ENCODE assay signal across 8 cellular contexts in the genomic region with DNA sequence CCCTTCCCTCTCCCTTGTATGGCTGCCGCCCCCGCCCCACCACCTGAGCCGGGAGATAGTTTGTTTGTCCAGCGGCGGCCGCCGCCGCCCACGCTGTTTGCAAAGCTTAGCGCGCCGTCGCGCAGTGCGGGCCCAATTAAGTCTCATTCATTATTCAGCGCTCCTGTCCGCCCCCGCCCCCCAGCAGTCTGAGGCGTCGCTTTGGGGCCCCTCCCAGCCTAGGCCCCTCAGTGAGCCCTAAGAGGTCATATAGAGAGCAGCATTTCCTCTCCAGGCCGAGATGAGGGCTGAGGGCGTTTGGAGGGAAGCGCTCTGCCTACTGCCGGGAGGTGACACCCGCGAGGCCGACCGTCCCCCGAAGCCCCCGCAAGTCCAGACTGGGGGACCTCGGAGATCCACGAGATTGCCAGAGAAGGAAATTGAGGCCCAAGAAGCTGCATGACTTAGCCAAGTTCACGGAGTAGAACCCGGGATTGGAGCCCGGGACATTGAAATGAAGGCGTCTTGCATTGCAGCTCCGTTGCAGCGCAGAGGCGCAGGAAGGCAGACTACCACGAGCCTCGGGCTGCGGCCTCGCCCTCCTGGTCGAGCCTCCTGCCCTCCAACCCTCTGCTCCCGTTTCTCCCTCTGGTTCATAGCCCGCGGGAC. TPM values are rescaled to one million over a fixed set of nuclear protein-coding genes. Genes with fewer than 3 reads are reported as not detected.
DNase-seq lines count a peak whose midpoint lies in the region; ATAC-seq and TF ChIP-seq lines count a peak whose summit lies in the region.

DNAJC22 (plus strand) TSS at position 230 of the 648 bp plus-strand sequence. CDS start 1,985 bp downstream, outside the sequence.

- no peaks in the 10 kb centered on the region for H3K9me3 Mint-ChIP-seq in CD4-positive, alpha-beta T cell
- no peaks in the 10 kb centered on the region for H3K9me3 Mint-ChIP-seq in activated B cell treated with CpG ODN at 0.5 μM for 24 hours

- intact Hi-C loops in CD4-positive, alpha-beta T cell (cut with DNase I, micrococcal nuclease): loop anchor here (1.0 kb wide), 1 partner anchor 58 kb away; no protein-coding TSS in a partner anchor
- intact Hi-C loops in activated B cell treated with CpG ODN at 0.5 μM for 24 hours (cut with micrococcal nuclease): loop anchor here (1.0 to 10.0 kb wide), 5 partner anchors 14 to 352 kb away; partner anchors contain the start of genes DDN, KMT2D, RHEBL1 and SPATS2

- CTCF ChIA-PET in CD4-positive, alpha-beta T cell (lab: Charles Lee): interaction anchor here (0.7 to 2.5 kb wide), 15 partner anchors 7 to 277 kb away, joined by 3 to 47 read pairs (median 6); partner anchors contain the start of genes C1QL4, PRPF40B, SPATS2 and TROAP
- CTCF ChIA-PET in HEK293T (lab: Yijun Ruan, JAX) (interaction anchor here (0.6 to 4.5 kb wide), 16 partner anchors 9 to 1584 kb away, joined by 3 to 43 read pairs (median 4); partner anchors contain the start of genes C1QL4, SPATS2 and TROAP), activated B cell treated with CpG ODN at 0.5 μM for 24 hours (lab: Charles Lee) (interaction anchor here (0.8 to 4.7 kb wide), 11 partner anchors 11 to 165 kb away, joined by 3 to 59 read pairs (median 8); partner anchors contain the start of genes C1QL4, PRPH, SPATS2 and TROAP)

- peak within 1 kb of the TSS; percentile 83 for H3K4me3 Mint-ChIP-seq in CD4-positive, alpha-beta T cell
- peak within 1 kb of the TSS; percentile 79 for H3K4me3 Mint-ChIP-seq in activated B cell treated with CpG ODN at 0.5 μM for 24 hours

- no peak within 1 kb of the TSS for H3K27ac ChIP-seq in CD4-positive, alpha-beta T cell (ENCODE audit: low read depth, low read length)
- H3K27ac ChIP-seq in foreskin keratinocyte: no peak within 1 kb of the TSS

- H3K27ac Mint-ChIP-seq in CD4-positive, alpha-beta T cell: no peak within 1 kb of the TSS
- no peak within 1 kb of the TSS for H3K27ac Mint-ChIP-seq in activated B cell treated with CpG ODN at 0.5 μM for 24 hours

- TF ChIP-seq CTCF in CD4-positive, alpha-beta T cell (IDR thresholded peaks at IDR 0.05): no peak
- TF ChIP-seq CTCF in activated B cell treated with CpG ODN at 0.5 μM for 24 hours (IDR thresholded peaks at IDR 0.05) (no peak), foreskin keratinocyte (conservative IDR thresholded peaks at IDR 0.05) (peak; percentile 3)

- H3K4me1 Mint-ChIP-seq in CD4-positive, alpha-beta T cell (ENCODE audit: low read depth): peaks cover 42% of the 10 kb centered on the region
- H3K4me1 Mint-ChIP-seq in activated B cell treated with CpG ODN at 0.5 μM for 24 hours: peaks cover 51% of the 10 kb centered on the region

- no peaks in the 10 kb centered on the region for H3K4me1 ChIP-seq in foreskin keratinocyte

- DNase-seq in CD4-positive, alpha-beta T cell: no peak
- DNase-seq in HEK293T (ENCODE audit: extremely low spot score) (peak; percentile 48), activated B cell treated with CpG ODN at 0.5 μM for 24 hours (peak; percentile 38), foreskin keratinocyte (no peak), renal cortical epithelial cell (ENCODE audit: low read depth) (no peak), epidermal melanocyte (ENCODE audit: insufficient read length, low spot score) (no peak)

- H3K9me3 ChIP-seq in CD4-positive, alpha-beta T cell (ENCODE audit: control insufficient read depth, low read length): no peaks in the 10 kb centered on the region

- no peaks in the 10 kb centered on the region for H3K36me3 Mint-ChIP-seq in CD4-positive, alpha-beta T cell (ENCODE audit: low read depth)
- H3K36me3 Mint-ChIP-seq in activated B cell treated with CpG ODN at 0.5 μM for 24 hours (ENCODE audit: low read depth): no peaks in the 10 kb centered on the region

- peaks cover 85% of the 10 kb centered on the region for H3K27me3 Mint-ChIP-seq in CD4-positive, alpha-beta T cell
- H3K27me3 Mint-ChIP-seq in activated B cell treated with CpG ODN at 0.5 μM for 24 hours: peaks cover 46% of the 10 kb centered on the region

- H3K27me3 ChIP-seq in CD4-positive, alpha-beta T cell (ENCODE audit: control insufficient read depth, insufficient read depth, low read length): peaks cover 90% of the 10 kb centered on the region
- H3K27me3 ChIP-seq in foreskin keratinocyte: peaks cover 75% of the 10 kb centered on the region

- POLR2A ChIA-PET in CD4-positive, alpha-beta T cell (lab: Charles Lee): interaction anchor here (1.0 to 2.8 kb wide), 6 partner anchors 9 to 84 kb away, joined by 3 to 17 read pairs (median 6); partner anchors contain the start of genes C1QL4, SPATS2 and TROAP
- POLR2A ChIA-PET in HEK293T (lab: Yijun Ruan, JAX) (interaction anchor here (0.5 to 4.0 kb wide), 7 partner anchors 11 to 83 kb away, joined by 3 to 30 read pairs (median 5); partner anchors contain the start of genes SPATS2 and TROAP), activated B cell treated with CpG ODN at 0.5 μM for 24 hours (lab: Charles Lee) (interaction anchor here (0.5 to 1.6 kb wide), 4 partner anchors 19 to 58 kb away, joined by 3 to 9 read pairs (median 4); partner anchors contain the start of gene SPATS2)

- ATAC-seq in CD4-positive, alpha-beta T cell (ENCODE audit: poor library complexity): peak; percentile 10
- ATAC-seq in activated B cell treated with CpG ODN at 0.5 μM for 24 hours (ENCODE audit: low read depth) (no peak), foreskin keratinocyte (peak; percentile 2), GM21360 (IDR thresholded peaks at IDR 0.05; ENCODE audit: unreplicated experiment) (no peak), HG02973 (IDR thresholded peaks at IDR 0.05; ENCODE audit: unreplicated experiment) (no peak)

TF ChIP-seq in HEK293T, 16 proteins besides CTCF, POLR2A, EP300 and RAD21:
- TF ChIP-seq L3MBTL2 (conservative IDR thresholded peaks at IDR 0.05): peak; percentile 83
- TF ChIP-seq SP1 (IDR thresholded peaks at IDR 0.05): no peak

RNA-seq across cellular contexts. Expression of gene DNAJC22, which starts in this region (rescaled TPM):
- not detected for total RNA-seq in CD4-positive, alpha-beta T cell
- total RNA-seq in activated B cell treated with CpG ODN at 0.5 μM for 24 hours: not detected in 2 replicates
- total RNA-seq in foreskin keratinocyte: 0.04 TPM in 1 of 2 replicates, not detected in the other
- not detected in 2 replicates for polyA plus RNA-seq in foreskin keratinocyte
- 3.1 and 18.8 TPM in 2 replicates for total RNA-seq in renal cortical epithelial cell

Comparison
In these comparisons a context has a peak if more than half of its experiments do, and no peak if none do; other contexts are left out.
1. Peak in ATAC-seq in CD4-positive, alpha-beta T cell; RNA of the gene not detected or under 1 TPM.
2. Peak in DNase-seq in activated B cell treated with CpG ODN at 0.5 μM for 24 hours; RNA of the gene not detected or under 1 TPM.
3. Peak in ATAC-seq in foreskin keratinocyte; RNA of the gene not detected or under 1 TPM.